8 cellular contexts compared by ENCODE assay signal in the genomic region with DNA sequence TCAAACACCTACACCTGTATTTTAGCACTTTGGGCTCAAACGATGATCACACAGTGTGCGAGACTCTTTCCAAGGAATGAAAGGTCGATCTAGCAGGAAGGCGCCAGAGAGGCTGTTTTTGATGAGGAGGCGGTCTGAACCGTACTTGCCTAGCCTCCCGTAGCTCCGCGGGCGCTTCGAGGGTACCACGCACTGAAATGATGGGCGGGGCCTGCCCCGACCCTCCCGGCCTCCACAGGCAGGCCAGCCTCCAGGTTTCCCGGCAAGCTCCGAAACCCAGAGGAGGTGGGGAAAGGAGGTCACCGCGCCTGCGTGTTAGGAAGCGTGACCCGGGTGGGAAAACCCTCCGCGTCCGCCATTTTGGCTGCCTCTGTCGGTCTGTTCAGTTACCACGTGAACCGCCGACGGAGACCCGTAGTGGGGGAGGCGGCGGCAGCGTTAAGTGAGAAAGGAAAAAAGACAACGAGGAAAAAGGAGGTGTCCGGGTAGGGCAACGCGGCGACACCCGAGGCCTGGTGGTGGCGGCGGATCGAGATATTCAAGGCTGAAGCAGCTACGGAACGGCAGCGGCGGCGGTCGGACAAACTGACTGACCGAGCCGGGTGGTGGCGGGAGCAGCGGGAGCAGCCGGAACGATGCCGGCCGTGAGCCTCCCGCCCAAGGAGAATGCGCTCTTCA. TPM values are rescaled to one million over a fixed set of nuclear protein-coding genes. Genes with fewer than 3 reads are reported as not detected.
DNase-seq lines count a peak whose midpoint lies in the region; ATAC-seq and TF ChIP-seq lines count a peak whose summit lies in the region.

TSS of gene NAA15 (plus strand) at position 363 of the 678 bp plus-strand sequence. CDS start at position 636, 273 bp downstream.

- H3K79me2 ChIP-seq in osteoblast (ENCODE audit: insufficient read depth, low read length) = peaks cover 58% of the 10 kb centered on the region

- H4K20me1 ChIP-seq in osteoblast (ENCODE audit: insufficient read depth, low read length) = peaks cover 27% of the 10 kb centered on the region

- peaks cover 8% of the 10 kb centered on the region for H3K36me3 Mint-ChIP-seq in activated naive CD8-positive, alpha-beta T cell

- DNase-seq in GM10248 (ENCODE audit: extremely low spot score) (peak; percentile 95), NCI-H1105 (lab: John Stamatoyannopoulos, UW) (peak; percentile 94), SKM-1 treated with dmso at 0.1 percent for 144 hours (lab: John Stamatoyannopoulos, UW; ENCODE audit: unreplicated experiment) (peak; percentile 97), glomerular visceral epithelial cell (ENCODE audit: extremely low spot score) (peak; percentile 96), osteoblast (ENCODE audit: insufficient read length, low spot score, missing footprints) (peak; percentile 94), thoracic aorta (ENCODE audit: low spot score) (peak; percentile 87)

- peak within 1 kb of the TSS; percentile 100 for H3K4me3 Mint-ChIP-seq in activated naive CD8-positive, alpha-beta T cell

- peak within 1 kb of the TSS; percentile 82 for H3K27ac ChIP-seq in osteoblast (ENCODE audit: low read depth, low read length)
- peak within 1 kb of the TSS; percentile 90 to 94 for H3K27ac ChIP-seq in thoracic aorta

- peak within 1 kb of the TSS; percentile 95 for H2AFZ ChIP-seq in osteoblast (ENCODE audit: low read length)

- peak; percentile 83 for ATAC-seq in HG02623 (IDR thresholded peaks at IDR 0.05; ENCODE audit: unreplicated experiment)
- peak; percentile 97 for ATAC-seq in thoracic aorta (ENCODE audit: insufficient number of reproducible peaks, low FRiP score, low read depth)

- no peaks in the 10 kb centered on the region for H3K27me3 Mint-ChIP-seq in activated naive CD8-positive, alpha-beta T cell

- H3K36me3 ChIP-seq in osteoblast (ENCODE audit: insufficient read depth, low read length) = peaks cover 9% of the 10 kb centered on the region
- H3K36me3 ChIP-seq in thoracic aorta = no peaks in the 10 kb centered on the region

- H3K4me2 ChIP-seq in osteoblast (ENCODE audit: insufficient read depth, low read length) = peak within 1 kb of the TSS; percentile 91

- peaks cover 27% of the 10 kb centered on the region for H3K4me1 ChIP-seq in osteoblast (ENCODE audit: insufficient read depth, low read length)
- H3K4me1 ChIP-seq in thoracic aorta (ENCODE audit: control insufficient read depth in 1 of 2, low read depth in 2 of 2) = peaks cover 18 to 41% of the 10 kb centered on the region in 2 donors

- H3K27me3 ChIP-seq in osteoblast (ENCODE audit: insufficient read depth, low read length) (no peaks in the 10 kb centered on the region), thoracic aorta (replicated peaks; ENCODE audit: insufficient read depth) (no peaks in the 10 kb centered on the region)

- H3K27ac Mint-ChIP-seq in activated naive CD8-positive, alpha-beta T cell = peak within 1 kb of the TSS; percentile 100

- TF ChIP-seq CTCF in GM10248 (IDR thresholded peaks at IDR 0.05; ENCODE audit: control extremely low read depth, extremely low read depth, low read depth, missing control alignments) = no peak
- no peak for TF ChIP-seq CTCF in osteoblast (IDR thresholded peaks at IDR 0.05; ENCODE audit: extremely low read depth, low read depth, low read length)
- TF ChIP-seq CTCF in thoracic aorta (IDR thresholded peaks at IDR 0.05) = no peak

- CTCF ChIA-PET in GM10248 (lab: Yijun Ruan, JAX) = interaction anchor here (0.8 to 2.4 kb wide), 12 partner anchors 8 to 281 kb away, joined by 3 to 17 read pairs (median 4); no protein-coding TSS in a partner anchor

- POLR2A ChIA-PET in GM10248 (lab: Yijun Ruan, JAX) = interaction anchor here (0.6 to 1.7 kb wide), 5 partner anchors 16 to 217 kb away, joined by 3 to 8 read pairs (median 3); partner anchors contain the start of gene ELF2

- H3K4me3 ChIP-seq in osteoblast (ENCODE audit: insufficient read depth, low read length) (peak within 1 kb of the TSS; percentile 95), thoracic aorta (peak within 1 kb of the TSS; percentile 85)

- H3K9me3 ChIP-seq in osteoblast (ENCODE audit: low read depth, low read length) (no peaks in the 10 kb centered on the region), thoracic aorta (no peaks in the 10 kb centered on the region)

- H3K9me3 Mint-ChIP-seq in activated naive CD8-positive, alpha-beta T cell (ENCODE audit: low read depth) = peaks cover 3% of the 10 kb centered on the region

- peaks cover 55% of the 10 kb centered on the region for H3K4me1 Mint-ChIP-seq in activated naive CD8-positive, alpha-beta T cell (ENCODE audit: low read depth)

RNA-seq across cellular contexts. Expression of gene NAA15, which starts in this region (rescaled TPM):
- 29.2 and 33.3 TPM in 2 replicates for total RNA-seq in osteoblast
- 10 to 100 TPM; 24.4 to 41.0 TPM for total RNA-seq in thoracic aorta

Comparison
In these comparisons a context has a peak if more than half of its experiments do, and no peak if none do; other contexts are left out.
1. Peak in every context shown above with its lines: DNase-seq, ATAC-seq, H3K4me3 ChIP-seq and H3K27ac ChIP-seq.